In genomic region chr6:76574746-76575145, GRCh38 we compare ENCODE assay signal across 23 cellular contexts.
"Had no signal": no experiment of that assay in that cellular context is flagged by ENCODE, and none has a peak within 500 bp of the region (broad histone marks: within the 10 kb centered on the region; RNA-seq: fewer than 3 reads in every experiment).

No MANE protein-coding gene starts in this region.

- H3K4me3 Mint-ChIP-seq: activated CD4-positive, alpha-beta memory T cell treated with anti-CD3 and anti-CD28 coated beads, Interleukin-2, amount 10 ng/mL, durations not matched to agents 7 days and 5 days; activated CD4-positive, alpha-beta T cell treated with anti-CD3 and anti-CD28 coated beads for 36 hours; activated naive CD4-positive, alpha-beta T cell treated with anti-CD3 and anti-CD28 coated beads, Interleukin-2, amount 10 ng/mL, durations not matched to agents 7 days and 5 days; activated naive CD8-positive, alpha-beta T cell treated with anti-CD3 and anti-CD28 coated beads for 36 hours; activated T-cell treated with anti-CD3 and anti-CD28 coated beads, Interleukin-2, amount 50 U/mL, for 72 hours had no signal

- H3K9me3 Mint-ChIP-seq: activated CD4-positive, alpha-beta memory T cell treated with anti-CD3 and anti-CD28 coated beads, Interleukin-2, amount 10 ng/mL, durations not matched to agents 7 days and 5 days; activated naive CD4-positive, alpha-beta T cell treated with anti-CD3 and anti-CD28 coated beads, Interleukin-2, amount 10 ng/mL, durations not matched to agents 7 days and 5 days; activated T-helper 2 cell treated with anti-CD3 and anti-CD28 coated beads, Interferon-gamma antibody, Interleukin-2, Interleukin-4, amounts not matched to agents 10 μg/mL and 5 μg/mL and 100 μg/mL, durations not matched to agents 14 hours and 24 hours and 36 hours had no signal

- H3K9me3 ChIP-seq: adrenal gland had no signal

- DNase-seq: activated CD4-positive, alpha-beta memory T cell treated with anti-CD3 and anti-CD28 coated beads, Interleukin-2, amount 10 ng/mL, durations not matched to agents 7 days and 5 days; activated CD4-positive, alpha-beta T cell treated with anti-CD3 and anti-CD28 coated beads for 36 hours; activated CD4-positive, alpha-beta T cell treated with anti-CD3 and anti-CD28 coated beads, Interleukin-2, amount 50 U/mL, for 1 hour; activated CD8-positive, alpha-beta memory T cell treated with anti-CD3 and anti-CD28 coated beads, Interleukin-2, amount 50 U/mL, for 4 hours; activated gamma-delta T cell treated with Interleukin-2 at 50 U/mL for 16 hours; activated naive CD4-positive, alpha-beta T cell treated with anti-CD3 and anti-CD28 coated beads, Interleukin-2, amount 10 ng/mL, durations not matched to agents 7 days and 5 days; activated naive CD8-positive, alpha-beta T cell treated with anti-CD3 and anti-CD28 coated beads for 36 hours; activated T-cell treated with anti-CD3 and anti-CD28 coated beads, Interleukin-2, amount 50 U/mL, for 72 hours; adrenal gland; anterior cingulate cortex; Karpas-422; MM.1S; NCI-H1105; NCI-H1436; NCI-H1694 treated with DMSO at 0.1 percent for 48 hours; NCI-H2029 treated with DMSO at 0.1 percent for 48 hours; NCI-H510A treated with DMSO at 0.1 percent for 48 hours; PC-3; SHP77 treated with DMSO at 0.1 percent for 48 hours; T-helper 1 cell had no signal

- H3K27ac ChIP-seq: adrenal gland, VCaP had no signal

- H3K27me3 Mint-ChIP-seq: activated CD4-positive, alpha-beta memory T cell treated with anti-CD3 and anti-CD28 coated beads, Interleukin-2, amount 10 ng/mL, durations not matched to agents 7 days and 5 days; activated CD4-positive, alpha-beta T cell treated with anti-CD3 and anti-CD28 coated beads for 36 hours; activated naive CD4-positive, alpha-beta T cell treated with anti-CD3 and anti-CD28 coated beads, Interleukin-2, amount 10 ng/mL, durations not matched to agents 7 days and 5 days; activated naive CD8-positive, alpha-beta T cell treated with anti-CD3 and anti-CD28 coated beads for 36 hours had no signal

- ATAC-seq: activated CD4-positive, alpha-beta T cell treated with anti-CD3 and anti-CD28 coated beads for 36 hours; activated T-cell treated with anti-CD3 and anti-CD28 coated beads, Interleukin-2, amount 50 U/mL, for 72 hours; K562; PC-3 had no signal

- H3K4me3 ChIP-seq: adrenal gland, K562 had no signal

- H3K36me3 Mint-ChIP-seq: activated naive CD4-positive, alpha-beta T cell treated with anti-CD3 and anti-CD28 coated beads, Interleukin-2, amount 10 ng/mL, durations not matched to agents 7 days and 5 days; activated naive CD8-positive, alpha-beta T cell treated with anti-CD3 and anti-CD28 coated beads for 36 hours had no signal

- H3K27me3 ChIP-seq: adrenal gland had no signal

- FAIRE-seq: K562 had no signal

- H3K4me1 ChIP-seq: adrenal gland had no signal

- H3K4me1 Mint-ChIP-seq: activated CD4-positive, alpha-beta memory T cell treated with anti-CD3 and anti-CD28 coated beads, Interleukin-2, amount 10 ng/mL, durations not matched to agents 7 days and 5 days; activated CD4-positive, alpha-beta T cell treated with anti-CD3 and anti-CD28 coated beads for 36 hours; activated naive CD4-positive, alpha-beta T cell treated with anti-CD3 and anti-CD28 coated beads, Interleukin-2, amount 10 ng/mL, durations not matched to agents 7 days and 5 days; activated naive CD8-positive, alpha-beta T cell treated with anti-CD3 and anti-CD28 coated beads for 36 hours had no signal

- H3K27ac Mint-ChIP-seq: activated CD4-positive, alpha-beta memory T cell treated with anti-CD3 and anti-CD28 coated beads, Interleukin-2, amount 10 ng/mL, durations not matched to agents 7 days and 5 days; activated CD4-positive, alpha-beta T cell treated with anti-CD3 and anti-CD28 coated beads for 36 hours; activated naive CD4-positive, alpha-beta T cell treated with anti-CD3 and anti-CD28 coated beads, Interleukin-2, amount 10 ng/mL, durations not matched to agents 7 days and 5 days; activated naive CD8-positive, alpha-beta T cell treated with anti-CD3 and anti-CD28 coated beads for 36 hours; activated T-cell treated with anti-CD3 and anti-CD28 coated beads, Interleukin-2, amount 50 U/mL, for 72 hours; activated T-helper 2 cell treated with anti-CD3 and anti-CD28 coated beads, Interferon-gamma antibody, Interleukin-2, Interleukin-4, amounts not matched to agents 10 μg/mL and 5 μg/mL and 100 μg/mL, durations not matched to agents 14 hours and 24 hours and 36 hours had no signal

- H3K36me3 ChIP-seq: adrenal gland had no signal
